Comparison of ENCODE assay signal across 1 cellular context in genomic region chr4:88244056-88244455, GRCh38.
TF ChIP-seq lines count a peak whose summit lies in the region.

No MANE protein-coding gene starts in this region.

TF ChIP-seq in GM23338, 12 proteins besides CTCF, POLR2A, EP300 and RAD21 (continued from another document):
- TF ChIP-seq ZNF462 (CRISPR knock-in tag; IDR thresholded peaks at IDR 0.05) (no peak), EZH2phosphoT487 (IDR thresholded peaks at IDR 0.05; ENCODE audit: unreplicated experiment) (no peak), CREB1 (CRISPR knock-in tag; IDR thresholded peaks at IDR 0.05; ENCODE audit: low read depth) (no peak), ZNF114 (CRISPR knock-in tag; IDR thresholded peaks at IDR 0.05) (no peak), POLR2AphosphoS5 (IDR thresholded peaks at IDR 0.05; ENCODE audit: low read depth) (no peak), ETS1 (IDR thresholded peaks at IDR 0.05) (no peak)
TF ChIP-seq in GM23338: peak in this region for 0.
